In genomic region chr7:36984051-36984492, GRCh38 we compare ENCODE assay signal across 16 cellular contexts.
DNase-seq lines count a peak whose midpoint lies in the region; ATAC-seq, FAIRE-seq and TF ChIP-seq lines count a peak whose summit lies in the region.
"Had no signal": no experiment of that assay in that cellular context is flagged by ENCODE, and none has a peak within 500 bp of the region (broad histone marks: within the 10 kb centered on the region; RNA-seq: fewer than 3 reads in every experiment).

No MANE protein-coding gene starts in this region.

- TF ChIP-seq CTCF in thyroid gland (IDR thresholded peaks at IDR 0.05), result no peak

- H3K36me3 Mint-ChIP-seq in T-helper 17 cell (ENCODE audit: low read depth), result no peaks in the 10 kb centered on the region

- no peak overlapping the region for H3K4me3 Mint-ChIP-seq in T-helper 17 cell

- no peak for TF ChIP-seq POLR2A in GM12891 (IDR thresholded peaks at IDR 0.05; ENCODE audit: low read depth, low read length)
- TF ChIP-seq POLR2A in thyroid gland (IDR thresholded peaks at IDR 0.05), result no peak

- H3K27me3 Mint-ChIP-seq in T-helper 17 cell, result no peaks in the 10 kb centered on the region

- no peaks in the 10 kb centered on the region for H3K27me3 ChIP-seq in BLaER1 treated with 17β-estradiol and CSF1 and Interleukin-3, amounts not matched to agents 10 nM and 100 nM
- no peaks in the 10 kb centered on the region for H3K27me3 ChIP-seq in thyroid gland
- H3K27me3 ChIP-seq: brain microvascular endothelial cell had no signal

- ATAC-seq in left lobe of liver (peak; percentile 65), T-helper 17 cell (no peak), HG03378 (IDR thresholded peaks at IDR 0.05; ENCODE audit: unreplicated experiment) (no peak)
- ATAC-seq: activated naive CD4-positive, alpha-beta T cell treated with anti-CD3 and anti-CD28 coated beads, Interleukin-2, amount 50 U/mL, for 72 hours; PC-3 had no signal

- H3K9me3 ChIP-seq in BLaER1 treated with 17β-estradiol and CSF1 and Interleukin-3, amounts not matched to agents 10 nM and 100 nM (replicated peaks in 1 of 11), result no peaks in the 10 kb centered on the region
- H3K9me3 ChIP-seq in T-helper 17 cell (ENCODE audit: control insufficient read depth, low read length, poor library complexity, severe bottlenecking) (no peaks in the 10 kb centered on the region), thyroid gland (no peaks in the 10 kb centered on the region)
- H3K9me3 ChIP-seq: sigmoid colon had no signal

- intact Hi-C loops in thyroid gland (cut with DNase I), result no loop called here

- peaks cover 21 to 43% (median 28%) of the 10 kb centered on the region in 10 experiments for H3K4me1 ChIP-seq in BLaER1 treated with 17β-estradiol and CSF1 and Interleukin-3, amounts not matched to agents 10 nM and 100 nM
- peaks cover 7 to 17% of the 10 kb centered on the region in 2 donors for H3K4me1 ChIP-seq in thyroid gland

- H3K27ac Mint-ChIP-seq in T-helper 17 cell, result no peak overlapping the region

- H4K20me1 ChIP-seq in BLaER1 treated with 17β-estradiol and CSF1 and Interleukin-3, amounts not matched to agents 10 nM and 100 nM, result no peaks in the 10 kb centered on the region; a peak in 2 of 22 replicates

- H3K36me3 ChIP-seq in BLaER1 treated with 17β-estradiol and CSF1 and Interleukin-3, amounts not matched to agents 10 nM and 100 nM, result peaks cover 0 to 10% (median 0%) of the 10 kb centered on the region in 11 experiments; a peak in 2 of 22 replicates
- H3K36me3 ChIP-seq in thyroid gland, result no peaks in the 10 kb centered on the region
- H3K36me3 ChIP-seq: brain microvascular endothelial cell, sigmoid colon had no signal

- H3K9ac ChIP-seq in BLaER1 treated with 17β-estradiol and CSF1 and Interleukin-3, amounts not matched to agents 10 nM and 100 nM, result 0 out of 22 replicates have a peak overlapping the region, but pooled peaks of 4 of the 11 experiments have one; percentile 1 to 49 (median 24)

- H3K4me1 Mint-ChIP-seq in T-helper 17 cell, result peaks cover 34% of the 10 kb centered on the region

- peak; percentile 33 for FAIRE-seq in GM12891 (lab: Jason Lieb, UNC)

- no peak for DNase-seq in GM12891 (ENCODE audit: insufficient read length, low spot score)
- DNase-seq in NOMO-1 treated with dmso at 0.1 percent for 144 hours (lab: John Stamatoyannopoulos, UW; ENCODE audit: unreplicated experiment), result peak; percentile 40
- no peak for DNase-seq in left lobe of liver (ENCODE audit: low spot score)
- no peak for DNase-seq in D341Med (ENCODE audit: low spot score)
- DNase-seq in T-helper 17 cell, result no peak
- DNase-seq in thyroid gland, result no peak
- DNase-seq: activated CD4-positive, alpha-beta T cell treated with anti-CD3 and anti-CD28 coated beads, Interleukin-2, amount 50 U/mL, for 1 hour; activated T-cell treated with anti-CD3 and anti-CD28 coated beads, Interleukin-2, amount 50 U/mL, for 1 hour; brain microvascular endothelial cell; MM.1S; NCI-H226; PC-3; sigmoid colon had no signal

- WGBS in thyroid gland, 2 donors, result 77 to 86% methylated on average over 8 of the region's 8 CpGs

- H3K4me2 ChIP-seq in BLaER1 treated with 17β-estradiol and CSF1 and Interleukin-3, amounts not matched to agents 10 nM and 100 nM, result peak overlapping the region; percentile 62 to 87 (median 77); a peak in 21 of 22 replicates

- peak overlapping the region in 8 of 11 experiments; percentile 42 to 70 (median 54); a peak in 14 of 22 replicates for H3K27ac ChIP-seq in BLaER1 treated with 17β-estradiol and CSF1 and Interleukin-3, amounts not matched to agents 10 nM and 100 nM
- H3K27ac ChIP-seq in thyroid gland, result no peak overlapping the region
- H3K27ac ChIP-seq: brain microvascular endothelial cell had no signal

- peak overlapping the region in 2 of 10 experiments; percentile 5 to 18; a peak in 2 of 20 replicates for H3K4me3 ChIP-seq in BLaER1 treated with 17β-estradiol and CSF1 and Interleukin-3, amounts not matched to agents 10 nM and 100 nM
- no peak overlapping the region for H3K4me3 ChIP-seq in thyroid gland (replicated peaks in 1 of 3)
- H3K4me3 ChIP-seq: sigmoid colon had no signal

TF ChIP-seq in GM12891, 5 proteins besides CTCF, POLR2A, EP300 and RAD21:
- TF ChIP-seq POLR2AphosphoS5 (IDR thresholded peaks at IDR 0.05; ENCODE audit: low read depth, low read length) (no peak), SPI1 (IDR thresholded peaks at IDR 0.05; ENCODE audit: low read depth, low read length) (peak; percentile 63; the same call in 1 of the 2 replicates), TAF1 (IDR thresholded peaks at IDR 0.05; ENCODE audit: low read depth, low read length) (no peak), PAX5 (IDR thresholded peaks at IDR 0.05; ENCODE audit: insufficient read depth, low read length, severe bottlenecking) (no peak)

Comparison
In these comparisons a context has a peak if more than half of its experiments do, and no peak if none do; other contexts are left out.
1. H3K27ac ChIP-seq: peak in BLaER1 treated with 17β-estradiol and CSF1 and Interleukin-3, amounts not matched to agents 10 nM and 100 nM (8 of 11); none in thyroid gland (0 of 3).